In the genomic region with DNA sequence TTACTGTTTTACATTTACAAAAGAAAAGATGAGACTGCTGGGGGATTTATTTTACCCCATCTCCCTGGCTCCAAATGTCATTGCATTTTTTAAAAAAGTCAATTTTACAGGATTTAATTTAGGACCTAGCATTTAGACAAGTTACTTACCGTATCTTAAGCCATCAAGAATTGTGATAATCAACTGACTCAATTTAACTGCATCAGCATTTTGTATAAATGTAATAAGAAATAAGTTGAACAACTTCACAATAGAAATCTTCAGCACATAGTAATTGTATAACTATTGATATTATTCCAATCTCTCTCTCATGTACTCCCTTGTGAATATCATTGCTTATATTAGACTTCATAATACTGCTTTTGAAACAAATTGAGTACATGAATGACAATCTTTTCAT, we compare ENCODE assay signal across 9 cellular contexts.
"Had no signal": no experiment of that assay in that cellular context is flagged by ENCODE, and none has a peak within 500 bp of the region (broad histone marks: within the 10 kb centered on the region; RNA-seq: fewer than 3 reads in every experiment).

No MANE protein-coding gene starts in this region.

- H3K4me2 ChIP-seq: GM23338, KMS-11 had no signal

- H3K9ac ChIP-seq: KMS-11 had no signal

- DNase-seq: H9, HCEC 1CT, Karpas-422, KBM-7 had no signal

- H3K4me3 ChIP-seq: GM23338 had no signal

- H2AFZ ChIP-seq: GM23338 had no signal

- ATAC-seq: GM23338 had no signal

- FAIRE-seq: H1, H54 had no signal

- H3K27ac ChIP-seq: HL-60, KMS-11 had no signal
